Comparison of ENCODE assay signal across 8 cellular contexts in genomic region chr9:127396808-127397721, GRCh38. TPM values are rescaled to one million over a fixed set of nuclear protein-coding genes. Genes with fewer than 3 reads are reported as not detected.
DNase-seq lines count a peak whose midpoint lies in the region; ATAC-seq and TF ChIP-seq lines count a peak whose summit lies in the region.

Gene SLC2A8 (plus strand): TSS chr9:127397169. CDS start chr9:127397231, 62 bp downstream.

- no peaks in the 10 kb centered on the region for H3K36me3 Mint-ChIP-seq in activated CD4-positive, alpha-beta T cell treated with anti-CD3 and anti-CD28 coated beads, Interleukin-2, amount 10 ng/mL, durations not matched to agents 24 days and 14 days (ENCODE audit: low read depth)

- peak within 1 kb of the TSS; percentile 99 for H3K4me3 ChIP-seq in coronary artery

- intact Hi-C loops in activated CD4-positive, alpha-beta T cell treated with anti-CD3 and anti-CD28 coated beads, Interleukin-2, amount 10 ng/mL, durations not matched to agents 24 days and 14 days (cut with micrococcal nuclease) = loop anchor here (1.0 to 5.0 kb wide), 5 partner anchors 9 to 173 kb away; partner anchors contain the start of genes LRSAM1, RPL12 and ZNF79

- peak; percentile 96 for ATAC-seq in GM19025 (IDR thresholded peaks at IDR 0.05; ENCODE audit: low read depth, unreplicated experiment)
- ATAC-seq in HG03280 (IDR thresholded peaks at IDR 0.05; ENCODE audit: unreplicated experiment) = peak; percentile 95

- H3K27ac Mint-ChIP-seq in activated CD4-positive, alpha-beta T cell treated with anti-CD3 and anti-CD28 coated beads, Interleukin-2, amount 10 ng/mL, durations not matched to agents 24 days and 14 days = peak within 1 kb of the TSS; percentile 53

- peaks cover 10% of the 10 kb centered on the region for H3K4me1 Mint-ChIP-seq in activated CD4-positive, alpha-beta T cell treated with anti-CD3 and anti-CD28 coated beads, Interleukin-2, amount 10 ng/mL, durations not matched to agents 24 days and 14 days

- H3K27ac ChIP-seq in coronary artery = peak within 1 kb of the TSS; percentile 74 to 95

- peak within 1 kb of the TSS; percentile 77 for H3K4me3 Mint-ChIP-seq in activated CD4-positive, alpha-beta T cell treated with anti-CD3 and anti-CD28 coated beads, Interleukin-2, amount 10 ng/mL, durations not matched to agents 24 days and 14 days

- peaks cover 67% of the 10 kb centered on the region for H3K27me3 Mint-ChIP-seq in activated CD4-positive, alpha-beta T cell treated with anti-CD3 and anti-CD28 coated beads, Interleukin-2, amount 10 ng/mL, durations not matched to agents 24 days and 14 days

- DNase-seq in AG08396 (ENCODE audit: low spot score) (peak; percentile 97), NCI-H510A (lab: John Stamatoyannopoulos, UW) (peak; percentile 98), coronary artery (ENCODE audit: low spot score) (peak; percentile 99), kidney tubule cell (ENCODE audit: low spot score) (peak; percentile 100)
- peak; percentile 97 for DNase-seq in activated CD4-positive, alpha-beta T cell treated with anti-CD3 and anti-CD28 coated beads, Interleukin-2, amount 10 ng/mL, durations not matched to agents 24 days and 14 days
- DNase-seq in stimulated activated CD4-positive, alpha-beta T cell treated with anti-CD3 and anti-CD28 coated beads, Interleukin-1b, Interleukin-23, amount 100 ng/mL, for 1 hour (ENCODE audit: low read depth in 2 of 2) = peak; percentile 62 to 65

- H3K9me3 Mint-ChIP-seq in activated CD4-positive, alpha-beta T cell treated with anti-CD3 and anti-CD28 coated beads, Interleukin-2, amount 10 ng/mL, durations not matched to agents 24 days and 14 days = no peaks in the 10 kb centered on the region

- TF ChIP-seq CTCF in coronary artery (IDR thresholded peaks at IDR 0.05) = no peak

RNA-seq across cellular contexts. Expression of gene SLC2A8, which starts in this region (rescaled TPM):
- total RNA-seq in activated CD4-positive, alpha-beta T cell treated with anti-CD3 and anti-CD28 coated beads, Interleukin-2, amount 10 ng/mL, durations not matched to agents 24 days and 14 days = 3.9 and 5.8 TPM in 2 replicates

Comparison
In these comparisons a context has a peak if more than half of its experiments do, and no peak if none do; other contexts are left out.
1. Peak in every context shown above with its lines: DNase-seq, ATAC-seq, H3K4me3 ChIP-seq and H3K27ac ChIP-seq.